In the genomic region with DNA sequence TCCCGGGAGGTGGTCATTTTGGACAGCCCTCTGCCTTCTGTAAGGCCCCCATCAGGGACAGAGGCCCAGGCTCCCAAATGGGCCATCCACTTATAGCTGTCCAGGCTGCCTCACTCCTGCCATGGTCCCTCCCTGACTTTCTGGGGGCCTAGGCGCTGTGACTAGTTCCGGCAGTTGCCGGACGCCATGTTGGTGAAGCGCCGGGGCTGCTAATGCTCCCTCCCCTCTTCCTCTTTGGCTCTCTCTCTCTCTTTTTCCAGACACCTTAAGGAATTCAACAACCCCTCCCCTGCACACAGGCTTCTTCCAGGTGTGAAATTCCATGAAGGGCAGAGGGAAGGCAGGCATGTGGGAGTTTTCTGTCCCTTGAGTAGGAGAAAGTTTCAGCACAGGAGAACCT, we compare ENCODE assay signal across 1 cellular context.
TF ChIP-seq lines count a peak whose summit lies in the region.

No MANE protein-coding gene starts in this region.

TF ChIP-seq in GM23338, 12 proteins besides CTCF, POLR2A, EP300 and RAD21:
- TF ChIP-seq, protein P1, sequence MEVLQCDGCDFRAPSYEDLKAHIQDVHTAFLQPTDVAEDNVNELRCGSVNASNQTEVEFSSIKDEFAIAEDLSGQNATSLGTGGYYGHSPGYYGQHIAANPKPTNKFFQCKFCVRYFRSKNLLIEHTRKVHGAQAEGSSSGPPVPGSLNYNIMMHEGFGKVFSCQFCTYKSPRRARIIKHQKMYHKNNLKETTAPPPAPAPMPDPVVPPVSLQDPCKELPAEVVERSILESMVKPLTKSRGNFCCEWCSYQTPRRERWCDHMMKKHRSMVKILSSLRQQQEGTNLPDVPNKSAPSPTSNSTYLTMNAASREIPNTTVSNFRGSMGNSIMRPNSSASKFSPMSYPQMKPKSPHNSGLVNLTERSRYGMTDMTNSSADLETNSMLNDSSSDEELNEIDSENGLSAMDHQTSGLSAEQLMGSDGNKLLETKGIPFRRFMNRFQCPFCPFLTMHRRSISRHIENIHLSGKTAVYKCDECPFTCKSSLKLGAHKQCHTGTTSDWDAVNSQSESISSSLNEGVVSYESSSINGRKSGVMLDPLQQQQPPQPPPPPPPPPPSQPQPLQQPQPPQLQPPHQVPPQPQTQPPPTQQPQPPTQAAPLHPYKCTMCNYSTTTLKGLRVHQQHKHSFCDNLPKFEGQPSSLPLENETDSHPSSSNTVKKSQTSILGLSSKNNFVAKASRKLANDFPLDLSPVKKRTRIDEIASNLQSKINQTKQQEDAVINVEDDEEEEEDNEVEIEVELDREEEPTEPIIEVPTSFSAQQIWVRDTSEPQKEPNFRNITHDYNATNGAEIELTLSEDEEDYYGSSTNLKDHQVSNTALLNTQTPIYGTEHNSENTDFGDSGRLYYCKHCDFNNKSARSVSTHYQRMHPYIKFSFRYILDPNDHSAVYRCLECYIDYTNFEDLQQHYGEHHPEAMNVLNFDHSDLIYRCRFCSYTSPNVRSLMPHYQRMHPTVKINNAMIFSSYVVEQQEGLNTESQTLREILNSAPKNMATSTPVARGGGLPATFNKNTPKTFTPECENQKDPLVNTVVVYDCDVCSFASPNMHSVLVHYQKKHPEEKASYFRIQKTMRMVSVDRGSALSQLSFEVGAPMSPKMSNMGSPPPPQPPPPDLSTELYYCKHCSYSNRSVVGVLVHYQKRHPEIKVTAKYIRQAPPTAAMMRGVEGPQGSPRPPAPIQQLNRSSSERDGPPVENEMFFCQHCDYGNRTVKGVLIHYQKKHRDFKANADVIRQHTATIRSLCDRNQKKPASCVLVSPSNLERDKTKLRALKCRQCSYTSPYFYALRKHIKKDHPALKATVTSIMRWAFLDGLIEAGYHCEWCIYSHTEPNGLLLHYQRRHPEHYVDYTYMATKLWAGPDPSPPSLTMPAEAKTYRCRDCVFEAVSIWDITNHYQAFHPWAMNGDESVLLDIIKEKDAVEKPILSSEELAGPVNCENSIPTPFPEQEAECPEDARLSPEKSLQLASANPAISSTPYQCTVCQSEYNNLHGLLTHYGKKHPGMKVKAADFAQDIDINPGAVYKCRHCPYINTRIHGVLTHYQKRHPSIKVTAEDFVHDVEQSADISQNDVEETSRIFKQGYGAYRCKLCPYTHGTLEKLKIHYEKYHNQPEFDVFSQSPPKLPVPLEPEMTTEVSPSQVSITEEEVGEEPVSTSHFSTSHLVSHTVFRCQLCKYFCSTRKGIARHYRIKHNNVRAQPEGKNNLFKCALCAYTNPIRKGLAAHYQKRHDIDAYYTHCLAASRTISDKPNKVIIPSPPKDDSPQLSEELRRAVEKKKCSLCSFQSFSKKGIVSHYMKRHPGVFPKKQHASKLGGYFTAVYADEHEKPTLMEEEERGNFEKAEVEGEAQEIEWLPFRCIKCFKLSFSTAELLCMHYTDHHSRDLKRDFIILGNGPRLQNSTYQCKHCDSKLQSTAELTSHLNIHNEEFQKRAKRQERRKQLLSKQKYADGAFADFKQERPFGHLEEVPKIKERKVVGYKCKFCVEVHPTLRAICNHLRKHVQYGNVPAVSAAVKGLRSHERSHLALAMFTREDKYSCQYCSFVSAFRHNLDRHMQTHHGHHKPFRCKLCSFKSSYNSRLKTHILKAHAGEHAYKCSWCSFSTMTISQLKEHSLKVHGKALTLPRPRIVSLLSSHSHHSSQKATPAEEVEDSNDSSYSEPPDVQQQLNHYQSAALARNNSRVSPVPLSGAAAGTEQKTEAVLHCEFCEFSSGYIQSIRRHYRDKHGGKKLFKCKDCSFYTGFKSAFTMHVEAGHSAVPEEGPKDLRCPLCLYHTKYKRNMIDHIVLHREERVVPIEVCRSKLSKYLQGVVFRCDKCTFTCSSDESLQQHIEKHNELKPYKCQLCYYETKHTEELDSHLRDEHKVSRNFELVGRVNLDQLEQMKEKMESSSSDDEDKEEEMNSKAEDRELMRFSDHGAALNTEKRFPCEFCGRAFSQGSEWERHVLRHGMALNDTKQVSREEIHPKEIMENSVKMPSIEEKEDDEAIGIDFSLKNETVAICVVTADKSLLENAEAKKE (CRISPR knock-in tag; IDR thresholded peaks at IDR 0.05), result no peak
- no peak for TF ChIP-seq NANOG (IDR thresholded peaks at IDR 0.05; ENCODE audit: borderline replicate concordance)
- no peak for TF ChIP-seq CREB1 (CRISPR knock-in tag; IDR thresholded peaks at IDR 0.05; ENCODE audit: low read depth)
- TF ChIP-seq ZNF331 (CRISPR knock-in tag; IDR thresholded peaks at IDR 0.05; ENCODE audit: low read depth), result no peak
- no peak for TF ChIP-seq EZH2 (IDR thresholded peaks at IDR 0.05; ENCODE audit: low read depth, unreplicated experiment)
- no peak for TF ChIP-seq ZNF114 (CRISPR knock-in tag; IDR thresholded peaks at IDR 0.05)
- TF ChIP-seq, protein P2, sequence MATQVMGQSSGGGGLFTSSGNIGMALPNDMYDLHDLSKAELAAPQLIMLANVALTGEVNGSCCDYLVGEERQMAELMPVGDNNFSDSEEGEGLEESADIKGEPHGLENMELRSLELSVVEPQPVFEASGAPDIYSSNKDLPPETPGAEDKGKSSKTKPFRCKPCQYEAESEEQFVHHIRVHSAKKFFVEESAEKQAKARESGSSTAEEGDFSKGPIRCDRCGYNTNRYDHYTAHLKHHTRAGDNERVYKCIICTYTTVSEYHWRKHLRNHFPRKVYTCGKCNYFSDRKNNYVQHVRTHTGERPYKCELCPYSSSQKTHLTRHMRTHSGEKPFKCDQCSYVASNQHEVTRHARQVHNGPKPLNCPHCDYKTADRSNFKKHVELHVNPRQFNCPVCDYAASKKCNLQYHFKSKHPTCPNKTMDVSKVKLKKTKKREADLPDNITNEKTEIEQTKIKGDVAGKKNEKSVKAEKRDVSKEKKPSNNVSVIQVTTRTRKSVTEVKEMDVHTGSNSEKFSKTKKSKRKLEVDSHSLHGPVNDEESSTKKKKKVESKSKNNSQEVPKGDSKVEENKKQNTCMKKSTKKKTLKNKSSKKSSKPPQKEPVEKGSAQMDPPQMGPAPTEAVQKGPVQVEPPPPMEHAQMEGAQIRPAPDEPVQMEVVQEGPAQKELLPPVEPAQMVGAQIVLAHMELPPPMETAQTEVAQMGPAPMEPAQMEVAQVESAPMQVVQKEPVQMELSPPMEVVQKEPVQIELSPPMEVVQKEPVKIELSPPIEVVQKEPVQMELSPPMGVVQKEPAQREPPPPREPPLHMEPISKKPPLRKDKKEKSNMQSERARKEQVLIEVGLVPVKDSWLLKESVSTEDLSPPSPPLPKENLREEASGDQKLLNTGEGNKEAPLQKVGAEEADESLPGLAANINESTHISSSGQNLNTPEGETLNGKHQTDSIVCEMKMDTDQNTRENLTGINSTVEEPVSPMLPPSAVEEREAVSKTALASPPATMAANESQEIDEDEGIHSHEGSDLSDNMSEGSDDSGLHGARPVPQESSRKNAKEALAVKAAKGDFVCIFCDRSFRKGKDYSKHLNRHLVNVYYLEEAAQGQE (IDR thresholded peaks at IDR 0.05; ENCODE audit: unreplicated experiment), result no peak
- TF ChIP-seq, protein P3, sequence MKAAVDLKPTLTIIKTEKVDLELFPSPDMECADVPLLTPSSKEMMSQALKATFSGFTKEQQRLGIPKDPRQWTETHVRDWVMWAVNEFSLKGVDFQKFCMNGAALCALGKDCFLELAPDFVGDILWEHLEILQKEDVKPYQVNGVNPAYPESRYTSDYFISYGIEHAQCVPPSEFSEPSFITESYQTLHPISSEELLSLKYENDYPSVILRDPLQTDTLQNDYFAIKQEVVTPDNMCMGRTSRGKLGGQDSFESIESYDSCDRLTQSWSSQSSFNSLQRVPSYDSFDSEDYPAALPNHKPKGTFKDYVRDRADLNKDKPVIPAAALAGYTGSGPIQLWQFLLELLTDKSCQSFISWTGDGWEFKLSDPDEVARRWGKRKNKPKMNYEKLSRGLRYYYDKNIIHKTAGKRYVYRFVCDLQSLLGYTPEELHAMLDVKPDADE (IDR thresholded peaks at IDR 0.05), result no peak
- no peak for TF ChIP-seq STAT1 (IDR thresholded peaks at IDR 0.05; ENCODE audit: unreplicated experiment)
- no peak for TF ChIP-seq JUNB (IDR thresholded peaks at IDR 0.05; ENCODE audit: unreplicated experiment)
- no peak for TF ChIP-seq POLR2AphosphoS5 (IDR thresholded peaks at IDR 0.05; ENCODE audit: low read depth)
- TF ChIP-seq EZH2phosphoT487 (IDR thresholded peaks at IDR 0.05; ENCODE audit: unreplicated experiment), result no peak
